Comparison of ENCODE assay signal across 2 cellular contexts in genomic region chr2:33482518-33482917, GRCh38.
A peak's percentile ranks its signal among the peaks of the same experiment; 100 is the strongest.
TF ChIP-seq lines count a peak whose summit lies in the region.

No MANE protein-coding gene starts in this region.

TF ChIP-seq in GM12891, 5 proteins besides CTCF, POLR2A, EP300 and RAD21:
- TF ChIP-seq POLR2AphosphoS5 (IDR thresholded peaks at IDR 0.05; ENCODE audit: low read depth, low read length) = no peak
- no peak for TF ChIP-seq POU2F2 (IDR thresholded peaks at IDR 0.05; ENCODE audit: low read depth, low read length)
- no peak for TF ChIP-seq SPI1 (IDR thresholded peaks at IDR 0.05; ENCODE audit: low read depth, low read length)
- TF ChIP-seq TAF1 (IDR thresholded peaks at IDR 0.05; ENCODE audit: low read depth, low read length) = no peak
- no peak for TF ChIP-seq PAX5 (IDR thresholded peaks at IDR 0.05; ENCODE audit: insufficient read depth, low read length, severe bottlenecking)
TF ChIP-seq in GM12891: peak in this region for 0.

TF ChIP-seq in GM12878, 131 proteins besides CTCF, POLR2A, EP300 and RAD21:
- TF ChIP-seq FOS (IDR thresholded peaks at IDR 0.05; ENCODE audit: borderline replicate concordance, extremely low read depth, insufficient read length) = no peak
- peak; percentile 33 for TF ChIP-seq JUNB (IDR thresholded peaks at IDR 0.05)
- TF ChIP-seq HDAC6 (IDR thresholded peaks at IDR 0.05; ENCODE audit: unreplicated experiment) = no peak
- no peak for TF ChIP-seq MEF2A (IDR thresholded peaks at IDR 0.05; ENCODE audit: insufficient read depth, low read depth, low read length)
- TF ChIP-seq SMARCA5 (IDR thresholded peaks at IDR 0.05) = no peak
- TF ChIP-seq CREM (IDR thresholded peaks at IDR 0.05; ENCODE audit: low read depth) = peak; percentile 35; the same call in 1 of the 2 replicates
- no peak for TF ChIP-seq GABPA (IDR thresholded peaks at IDR 0.05; ENCODE audit: low read depth)
- no peak for TF ChIP-seq ZZZ3 (IDR thresholded peaks at IDR 0.05; ENCODE audit: control insufficient read depth, insufficient read length, low read depth)
- no peak for TF ChIP-seq SIN3A (IDR thresholded peaks at IDR 0.05; ENCODE audit: low read depth, low read length)
- TF ChIP-seq TBL1XR1 (IDR thresholded peaks at IDR 0.05; ENCODE audit: low read depth, low read length) = no peak
- no peak for TF ChIP-seq TCF12 (IDR thresholded peaks at IDR 0.05; ENCODE audit: low read depth, low read length)
- peak in 1 of 2 experiments; percentile 81; a peak in 1 of 4 replicates for TF ChIP-seq SRF (IDR thresholded peaks at IDR 0.05; ENCODE audit: low read depth in 2 of 2, low read length in 2 of 2)
- peak; percentile 18; the same call in 1 of the 2 replicates for TF ChIP-seq RUNX3 (IDR thresholded peaks at IDR 0.05; ENCODE audit: low read length)
TF ChIP-seq in GM12878: peak in this region for 4.
